ENCODE assay signal across 8 cellular contexts in genomic region chr11:64858467-64859401, GRCh38. TPM values are rescaled to one million over a fixed set of nuclear protein-coding genes. Genes with fewer than 3 reads are reported as not detected.
DNase-seq lines count a peak whose midpoint lies in the region; ATAC-seq and TF ChIP-seq lines count a peak whose summit lies in the region.

No MANE protein-coding gene starts in this region.

- H4K20me1 ChIP-seq in H9 (ENCODE audit: control insufficient read depth, insufficient read depth, insufficient read length) = no peaks in the 10 kb centered on the region

- peaks cover 21% of the 10 kb centered on the region in 2 experiments for H3K4me1 Mint-ChIP-seq in H9

- peaks cover 7 to 25% of the 10 kb centered on the region in 2 donors for H3K36me3 ChIP-seq in muscle layer of duodenum (ENCODE audit: control insufficient read depth in 1 of 2, insufficient read depth in 2 of 2, low read length in 2 of 2)

- H3K4ac ChIP-seq in H9 (ENCODE audit: low read depth, low read length) = no peak overlapping the region

- H2BK120ac ChIP-seq in H9 (ENCODE audit: low read depth, low read length, poor library complexity, severe bottlenecking) = no peak overlapping the region

- no peaks in the 10 kb centered on the region for H3K23me2 ChIP-seq in H9 (ENCODE audit: insufficient read length, low read depth, low read length, poor library complexity, severe bottlenecking)

- H2AK5ac ChIP-seq in H9 (ENCODE audit: insufficient read length, low read length) = no peak overlapping the region

- H2BK15ac ChIP-seq in H9 (ENCODE audit: low read depth, low read length) = no peak overlapping the region

- H3K18ac ChIP-seq in H9 (ENCODE audit: insufficient read length, low read depth, low read length) = no peak overlapping the region

- no peak overlapping the region for H4K5ac ChIP-seq in H9 (ENCODE audit: insufficient read length, low read depth, low read length)

- H4K8ac ChIP-seq in H9 (replicated peaks; ENCODE audit: insufficient read length, low read depth, low read length) = no peak overlapping the region

- no peaks in the 10 kb centered on the region for H3K79me2 ChIP-seq in H9 (ENCODE audit: insufficient read depth, low read length)

- H3T11ph ChIP-seq in H9 (ENCODE audit: low read length) = no peak overlapping the region

- H4K91ac ChIP-seq in H9 (ENCODE audit: insufficient read length, low read depth, low read length) = no peak overlapping the region

- H3K4me3 ChIP-seq in muscle layer of duodenum (ENCODE audit: low read depth in 1 of 2, low read length in 2 of 2) = no peak overlapping the region

- no peaks in the 10 kb centered on the region for H3K79me1 ChIP-seq in H9 (ENCODE audit: insufficient read depth, low read depth, low read length, poor library complexity, severe bottlenecking)

- H3K9me3 ChIP-seq in muscle layer of duodenum (ENCODE audit: control insufficient read depth in 1 of 2, low read length in 2 of 2) (no peaks in the 10 kb centered on the region), H9 (ENCODE audit: control insufficient read depth, low read depth, low read length) (no peaks in the 10 kb centered on the region)

- no peak overlapping the region for H3K14ac ChIP-seq in H9 (ENCODE audit: insufficient read depth, low read length)

- no peak overlapping the region for H3K56ac ChIP-seq in H9 (ENCODE audit: insufficient read length, low read depth, low read length)

- H3K36me3 Mint-ChIP-seq in H9 (ENCODE audit: insufficient read depth in 1 of 3, low read depth in 3 of 3) = peaks cover 2 to 17% (median 11%) of the 10 kb centered on the region in 3 experiments; a peak in 6 of 7 replicates

- H3K4me3 Mint-ChIP-seq in H9 = no peak overlapping the region

- no peak overlapping the region for H2BK20ac ChIP-seq in H9 (ENCODE audit: low read depth, low read length, poor library complexity, severe bottlenecking)

- TF ChIP-seq CTCF in H9 (conservative IDR thresholded peaks at IDR 0.05) = no peak

- H3K9me3 Mint-ChIP-seq in H9 = no peaks in the 10 kb centered on the region

- no peak overlapping the region for H3K9ac ChIP-seq in H9 (ENCODE audit: extremely low read depth, insufficient read length, low read length)

- H3K23ac ChIP-seq in H9 (ENCODE audit: insufficient read length, low read depth, low read length) = no peak overlapping the region

- no peaks in the 10 kb centered on the region for H3K27me3 Mint-ChIP-seq in H9 (ENCODE audit: low read depth)

- H2BK5ac ChIP-seq in H9 (ENCODE audit: insufficient read length, low read length) = no peak overlapping the region

- H2BK12ac ChIP-seq in H9 (ENCODE audit: insufficient read length, low read depth, low read length) = no peak overlapping the region

- peak overlapping the region; percentile 39 for H3K27ac ChIP-seq in muscle layer of duodenum (ENCODE audit: low read length)
- no peak overlapping the region for H3K27ac ChIP-seq in H9 (ENCODE audit: insufficient read length, low read depth, low read length)

- no peak overlapping the region for H3K4me2 ChIP-seq in H9 (ENCODE audit: insufficient read depth, insufficient read length, low read length)

- no CpG with 5 or more reads among the region's 20 CpGs for WGBS in H9 (ENCODE audit: extremely low coverage, insufficient read length, low lambda C conversion rate)

- ATAC-seq in HG03521 (IDR thresholded peaks at IDR 0.05; ENCODE audit: unreplicated experiment) (peak; percentile 12), GM21360 (IDR thresholded peaks at IDR 0.05; ENCODE audit: unreplicated experiment) (no peak)

- H2AFZ ChIP-seq in H9 (ENCODE audit: low read length) = no peak overlapping the region

- H3K27ac Mint-ChIP-seq in H9 = peak overlapping the region in 1 of 3 experiments; percentile 11; a peak in 1 of 7 replicates

- DNase-seq in GF-D8 (lab: John Stamatoyannopoulos, UW) (peak; percentile 37), iPS-NIHi11 (ENCODE audit: low spot score) (no peak), NCI-H446 treated with DMSO at 0.1 percent for 48 hours (lab: John Stamatoyannopoulos, UW) (no peak), H9 (no peak)
- peak; percentile 87 for DNase-seq in activated effector memory CD4-positive, alpha-beta T cell treated with anti-CD3 and anti-CD28 coated beads, Interleukin-2, amount 50 U/mL, for 16 hours

- H3K4me1 ChIP-seq in muscle layer of duodenum (ENCODE audit: control insufficient read depth in 1 of 2, insufficient read depth in 2 of 2, low read length in 2 of 2) (peaks cover 34 to 56% of the 10 kb centered on the region in 2 donors), H9 (ENCODE audit: insufficient read depth, low read length) (no peaks in the 10 kb centered on the region; the same call in 1 of the 2 replicates)

- H3K27me3 ChIP-seq in muscle layer of duodenum (ENCODE audit: low read depth, low read length) = no peaks in the 10 kb centered on the region
- H3K27me3 ChIP-seq in H9 (ENCODE audit: insufficient read depth, low read length) = no peaks in the 10 kb centered on the region

RNA-seq across cellular contexts. Expression of gene CDC42BPG, which starts 14.3 kb away (rescaled TPM):
- total RNA-seq in H9 (2021) = 24.2 and 24.9 TPM in 2 replicates

RNA-seq across cellular contexts. Expression of gene EHD1, which starts 19.7 kb away (rescaled TPM):
- 29.1 and 31.0 TPM in 2 replicates for total RNA-seq in H9 (2021)

RNA-seq across cellular contexts. Expression of gene MEN1, which starts 48.4 kb away (rescaled TPM):
- 49.9 and 50.0 TPM in 2 replicates for total RNA-seq in H9 (2021)

RNA-seq across cellular contexts. Expression of gene MAP4K2, which starts 55.7 kb away (rescaled TPM):
- 21.6 and 24.7 TPM in 2 replicates for total RNA-seq in H9 (2021)

RNA-seq across cellular contexts. Expression of gene ATG2A, which starts 58.3 kb away (rescaled TPM):
- 21.3 and 22.1 TPM in 2 replicates for total RNA-seq in H9 (2021)

Comparison
In these comparisons a context has a peak if more than half of its experiments do, and no peak if none do; other contexts are left out.
1. DNase-seq: peak in GF-D8 (single experiment) and activated effector memory CD4-positive, alpha-beta T cell treated with anti-CD3 and anti-CD28 coated beads, Interleukin-2, amount 50 U/mL, for 16 hours (single experiment); none in iPS-NIHi11 (single experiment), NCI-H446 treated with DMSO at 0.1 percent for 48 hours (single experiment) and H9 (single experiment).